ENCODE assay signal across 16 cellular contexts in genomic region chr1:165222580-165222979, GRCh38.
DNase-seq lines count a peak whose midpoint lies in the region; ATAC-seq and TF ChIP-seq lines count a peak whose summit lies in the region.
"Had no signal": no experiment of that assay in that cellular context is flagged by ENCODE, and none has a peak within 500 bp of the region (broad histone marks: within the 10 kb centered on the region; RNA-seq: fewer than 3 reads in every experiment).

No MANE protein-coding gene starts in this region.

- H3K27ac ChIP-seq in VCaP (peak overlapping the region; percentile 80), colonic mucosa (no peak overlapping the region)
- H3K27ac ChIP-seq: 22Rv1, BLaER1, HL-60 had no signal

- no peaks in the 10 kb centered on the region for H3K4me1 ChIP-seq in colonic mucosa
- H3K4me1 ChIP-seq: BLaER1, Caco-2, HAP-1 had no signal

- no peaks in the 10 kb centered on the region for H3K27me3 ChIP-seq in colonic mucosa
- H3K27me3 ChIP-seq: BLaER1 had no signal

- no peak overlapping the region for H3K4me3 ChIP-seq in colonic mucosa
- H3K4me3 ChIP-seq: BLaER1, HAP-1 had no signal

- H3K36me3 ChIP-seq in colonic mucosa: no peaks in the 10 kb centered on the region
- H3K36me3 ChIP-seq: BLaER1, HAP-1 had no signal

- H3K36me3 Mint-ChIP-seq in mesothelial cell of epicardium: no peaks in the 10 kb centered on the region
- H3K36me3 Mint-ChIP-seq: CD8-positive, alpha-beta memory T cell had no signal

- no peaks in the 10 kb centered on the region for H3K9me3 Mint-ChIP-seq in mesothelial cell of epicardium

- H3K27ac Mint-ChIP-seq in mesothelial cell of epicardium: peak overlapping the region; percentile 83
- H3K27ac Mint-ChIP-seq: CD8-positive, alpha-beta memory T cell had no signal

- TF ChIP-seq CTCF in VCaP (conservative IDR thresholded peaks at IDR 0.05): no peak
- TF ChIP-seq CTCF in mesothelial cell of epicardium (IDR thresholded peaks at IDR 0.05; ENCODE audit: unreplicated experiment): no peak
- TF ChIP-seq CTCF in colonic mucosa (IDR thresholded peaks at IDR 0.05): no peak

- no peak overlapping the region for H3K9ac ChIP-seq in colonic mucosa (ENCODE audit: low read depth in 2 of 2, low read length in 2 of 2)
- H3K9ac ChIP-seq: BLaER1 had no signal

- no peak for ATAC-seq in HG03432 (IDR thresholded peaks at IDR 0.05; ENCODE audit: unreplicated experiment)

- H3K27me3 Mint-ChIP-seq in mesothelial cell of epicardium (ENCODE audit: low read depth): peaks cover 38% of the 10 kb centered on the region

- intact Hi-C loops in colonic mucosa (cut with DNase I): no loop called here

- H3K9me3 ChIP-seq in colonic mucosa: no peaks in the 10 kb centered on the region
- H3K9me3 ChIP-seq: BLaER1, Caco-2, HAP-1 had no signal

- no peak overlapping the region for H3K4me3 Mint-ChIP-seq in mesothelial cell of epicardium
- H3K4me3 Mint-ChIP-seq: CD8-positive, alpha-beta memory T cell had no signal

- DNase-seq in NCI-H1092 treated with DMSO at 0.1 percent for 48 hours (lab: John Stamatoyannopoulos, UW) (peak; percentile 81), NCI-H1092 (lab: John Stamatoyannopoulos, UW) (no peak), ELF-1 (ENCODE audit: low read depth, low spot score) (peak; percentile 17), mesothelial cell of epicardium (ENCODE audit: low spot score in 2 of 2, unreplicated experiment in 2 of 2) (no peak), colonic mucosa (no peak), globus pallidus (ENCODE audit: low spot score) (no peak)
- DNase-seq: AML-193; Caco-2; CD8-positive, alpha-beta memory T cell; GOT3 had no signal

- peaks cover 60% of the 10 kb centered on the region for H3K4me1 Mint-ChIP-seq in mesothelial cell of epicardium
- H3K4me1 Mint-ChIP-seq: CD8-positive, alpha-beta memory T cell had no signal

Comparison
In these comparisons a context has a peak if more than half of its experiments do, and no peak if none do; other contexts are left out.
1. DNase-seq: peak in NCI-H1092 treated with DMSO at 0.1 percent for 48 hours (single experiment) and ELF-1 (single experiment); none in NCI-H1092 (single experiment), mesothelial cell of epicardium (0 of 2), colonic mucosa (single experiment) and globus pallidus (single experiment).